8 cellular contexts compared by ENCODE assay signal in the genomic region with DNA sequence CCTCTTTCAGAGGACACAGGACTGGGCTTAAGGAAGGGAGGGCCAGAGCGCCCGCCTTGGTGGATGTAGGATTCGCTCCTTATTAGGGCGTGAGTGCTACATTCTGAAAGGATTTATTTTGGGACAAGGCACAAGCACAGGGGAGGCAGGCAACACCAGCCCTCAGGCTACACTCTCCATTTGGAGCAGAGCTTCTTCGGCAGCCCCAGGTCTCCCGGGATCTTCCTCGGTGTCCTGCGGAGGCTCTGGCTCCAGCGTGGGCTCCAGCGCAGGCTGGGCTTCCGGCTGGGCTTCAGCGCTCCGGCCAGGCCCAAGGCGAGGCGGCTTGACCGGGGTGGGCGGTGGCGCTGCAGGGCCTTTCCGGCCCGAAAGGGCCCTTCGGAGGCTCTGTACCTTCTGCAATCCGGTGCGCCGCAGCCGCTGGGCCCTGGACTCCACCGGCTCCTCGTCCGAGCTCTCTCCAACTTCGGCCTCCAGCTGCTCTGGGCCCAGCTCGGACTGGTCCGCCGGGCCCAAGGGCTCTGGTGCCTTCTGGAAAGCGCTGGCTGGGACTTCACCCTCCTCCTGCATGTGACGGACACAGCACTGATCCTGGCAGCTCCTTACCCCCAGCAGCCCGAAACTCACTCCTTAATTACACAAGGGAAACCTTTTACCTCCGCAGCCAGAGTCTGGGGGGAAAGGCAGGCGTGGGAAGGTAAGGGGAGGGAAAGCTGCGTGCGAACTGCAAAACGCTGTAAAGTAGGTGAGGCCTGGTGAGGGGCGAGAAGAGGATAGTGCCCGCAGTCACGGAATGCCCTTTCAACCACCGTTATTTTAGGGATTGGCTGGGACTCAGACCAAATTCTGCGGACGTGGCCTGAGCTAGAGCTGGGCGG. TPM values are rescaled to one million over a fixed set of nuclear protein-coding genes. Genes with fewer than 3 reads are reported as not detected.
DNase-seq lines count a peak whose midpoint lies in the region; ATAC-seq and TF ChIP-seq lines count a peak whose summit lies in the region.

No MANE protein-coding gene starts in this region.

- peaks cover 65% of the 10 kb centered on the region for H3K27me3 Mint-ChIP-seq in activated T-cell treated with anti-CD3 and anti-CD28 coated beads, Interleukin-2, amount 50 U/mL, for 24 hours

- no peak overlapping the region for H3K4me2 ChIP-seq in PC-3 (ENCODE audit: low read length)

- peak; percentile 35 for DNase-seq in activated T-cell treated with anti-CD3 and anti-CD28 coated beads, Interleukin-2, amount 50 U/mL, for 24 hours
- DNase-seq in activated T-cell treated with anti-CD3 and anti-CD28 coated beads, Interleukin-2, amount 50 U/mL, for 1 hour: no peak
- DNase-seq in right lobe of liver (peak; percentile 46 to 59 (median 49)), upper lobe of left lung (peak; percentile 47 to 91), NCI-H748 (lab: John Stamatoyannopoulos, UW; ENCODE audit: unreplicated experiment) (no peak), NK-92 (lab: John Stamatoyannopoulos, UW; ENCODE audit: unreplicated experiment) (no peak), PC-3 (no peak)

- peaks cover 56% of the 10 kb centered on the region for H3K4me1 Mint-ChIP-seq in activated T-cell treated with anti-CD3 and anti-CD28 coated beads, Interleukin-2, amount 50 U/mL, for 24 hours (ENCODE audit: low read depth)

- H3K27ac Mint-ChIP-seq in activated T-cell treated with anti-CD3 and anti-CD28 coated beads, Interleukin-2, amount 50 U/mL, for 24 hours: peak overlapping the region; percentile 88

- H2AFZ ChIP-seq in PC-3 (ENCODE audit: low read length): no peak overlapping the region

- no peaks in the 10 kb centered on the region for H3K79me2 ChIP-seq in PC-3 (ENCODE audit: low read length)

- H3F3A ChIP-seq in PC-3 (ENCODE audit: low read length, unreplicated experiment): no peaks in the 10 kb centered on the region

- H3K4me3 Mint-ChIP-seq in activated T-cell treated with anti-CD3 and anti-CD28 coated beads, Interleukin-2, amount 50 U/mL, for 24 hours: peak overlapping the region; percentile 80

- H3K9me3 Mint-ChIP-seq in activated T-cell treated with anti-CD3 and anti-CD28 coated beads, Interleukin-2, amount 50 U/mL, for 24 hours: no peaks in the 10 kb centered on the region

- no TSS peak for BruUV-seq in PC-3 (replicated peaks; lab: Mats Ljungman, UMichigan)

- H3K4me1 ChIP-seq in right lobe of liver (peaks cover 0 to 6% (median 0%) of the 10 kb centered on the region in 4 donors), upper lobe of left lung (peaks cover 36 to 49% (median 44%) of the 10 kb centered on the region in 4 donors), PC-3 (ENCODE audit: insufficient read depth, low read length) (peaks cover 9% of the 10 kb centered on the region)

- intact Hi-C loops in right lobe of liver (cut with DNase I): no loop called here
- intact Hi-C loops in PC-3 (cut with micrococcal nuclease): no loop called here

- H3K36me3 ChIP-seq in right lobe of liver (no peaks in the 10 kb centered on the region), upper lobe of left lung (no peaks in the 10 kb centered on the region), PC-3 (ENCODE audit: low read depth, low read length) (no peaks in the 10 kb centered on the region)

- no peak for TF ChIP-seq POLR2A in right lobe of liver (IDR thresholded peaks at IDR 0.05)
- peak in 2 of 4 donors; percentile 48 to 50 for TF ChIP-seq POLR2A in upper lobe of left lung (IDR thresholded peaks at IDR 0.05)

- H3K27ac ChIP-seq in cingulate gyrus (ENCODE audit: low read depth, low read length): peak overlapping the region; percentile 82
- H3K27ac ChIP-seq in right lobe of liver: peak overlapping the region; percentile 69 to 92 (median 85)
- H3K27ac ChIP-seq in upper lobe of left lung: peak overlapping the region; percentile 90 to 98 (median 97)
- no peak overlapping the region for H3K27ac ChIP-seq in PC-3 (ENCODE audit: low read length)

- H3K9ac ChIP-seq in PC-3 (ENCODE audit: low read length): no peak overlapping the region

- TF ChIP-seq EP300 in upper lobe of left lung (IDR thresholded peaks at IDR 0.05): no peak

- POLR2A ChIA-PET in PC-3 (lab: Charles Lee; ENCODE audit: unreplicated experiment): no interaction called here

- ATAC-seq in right lobe of liver: peak; percentile 45 to 57 (median 46)
- ATAC-seq in upper lobe of left lung (ENCODE audit: low FRiP score in 2 of 2): peak; percentile 62 to 76
- no peak for ATAC-seq in PC-3

- no peaks in the 10 kb centered on the region for H3K9me3 ChIP-seq in right lobe of liver
- H3K9me3 ChIP-seq in upper lobe of left lung: no peaks in the 10 kb centered on the region
- no peaks in the 10 kb centered on the region for H3K9me3 ChIP-seq in PC-3 (ENCODE audit: low read length)

- peaks cover 5% of the 10 kb centered on the region for H3K36me3 Mint-ChIP-seq in activated T-cell treated with anti-CD3 and anti-CD28 coated beads, Interleukin-2, amount 50 U/mL, for 24 hours (ENCODE audit: low read depth)

- H3K9me2 ChIP-seq in PC-3 (replicated peaks; ENCODE audit: low read length): no peaks in the 10 kb centered on the region

- H3K4me3 ChIP-seq in right lobe of liver: peak overlapping the region; percentile 39 to 51 (median 51)
- peak overlapping the region; percentile 11 to 81 (median 59) for H3K4me3 ChIP-seq in upper lobe of left lung
- H3K4me3 ChIP-seq in PC-3 (ENCODE audit: low read length): no peak overlapping the region

- H4K20me1 ChIP-seq in PC-3 (ENCODE audit: low read length): no peaks in the 10 kb centered on the region

- TF ChIP-seq CTCF in right lobe of liver (IDR thresholded peaks at IDR 0.05) (no peak), upper lobe of left lung (IDR thresholded peaks at IDR 0.05) (no peak), PC-3 (conservative IDR thresholded peaks at IDR 0.05; ENCODE audit: low read depth, low read length) (no peak)

- no peaks in the 10 kb centered on the region for H3K27me3 ChIP-seq in right lobe of liver
- H3K27me3 ChIP-seq in upper lobe of left lung: peaks cover 0 to 5% (median 0%) of the 10 kb centered on the region in 4 donors
- H3K27me3 ChIP-seq in PC-3 (ENCODE audit: low read length): peaks cover 6% of the 10 kb centered on the region; the same call in 1 of the 2 replicates

- CTCF ChIA-PET in PC-3 (lab: Charles Lee): no interaction called here

- WGBS in right lobe of liver (ENCODE audit: insufficient coverage, low coverage, low lambda C conversion rate, missing lambda C conversion rate): 23% methylated on average over 12 of the region's 47 CpGs
- 7 to 17% methylated on average over 22 to 45 of the region's 47 CpGs for WGBS in upper lobe of left lung, 2 donors

RNA-seq across cellular contexts. Expression of gene CAVIN3, which starts 1.1 kb away (rescaled TPM):
- total RNA-seq in right lobe of liver (10 to 100 TPM in 1 of 6 experiments, 1 to 10 TPM in 5; 2.6 to 11.2 (median 4.1) TPM), upper lobe of left lung (100 to 1,000 TPM in 2 of 6 donors, 10 to 100 TPM in 4; 45.1 to 173 (median 65.8) TPM), PC-3 (2014; rRNA removed) (not detected in 2 replicates)

RNA-seq across cellular contexts. Expression of gene CCKBR, which starts 59.6 kb away (rescaled TPM):
- total RNA-seq in right lobe of liver (not detected), upper lobe of left lung (not detected), PC-3 (2014; rRNA removed) (not detected in 2 replicates)

Comparison
In these comparisons a context has a peak if more than half of its experiments do, and no peak if none do; other contexts are left out.
1. DNase-seq: peak in activated T-cell treated with anti-CD3 and anti-CD28 coated beads, Interleukin-2, amount 50 U/mL, for 24 hours (single experiment), right lobe of liver (3 of 3) and upper lobe of left lung (2 of 2); none in activated T-cell treated with anti-CD3 and anti-CD28 coated beads, Interleukin-2, amount 50 U/mL, for 1 hour (single experiment), NCI-H748 (single experiment), NK-92 (single experiment) and PC-3 (single experiment).